17 cellular contexts compared by ENCODE assay signal in the genomic region with DNA sequence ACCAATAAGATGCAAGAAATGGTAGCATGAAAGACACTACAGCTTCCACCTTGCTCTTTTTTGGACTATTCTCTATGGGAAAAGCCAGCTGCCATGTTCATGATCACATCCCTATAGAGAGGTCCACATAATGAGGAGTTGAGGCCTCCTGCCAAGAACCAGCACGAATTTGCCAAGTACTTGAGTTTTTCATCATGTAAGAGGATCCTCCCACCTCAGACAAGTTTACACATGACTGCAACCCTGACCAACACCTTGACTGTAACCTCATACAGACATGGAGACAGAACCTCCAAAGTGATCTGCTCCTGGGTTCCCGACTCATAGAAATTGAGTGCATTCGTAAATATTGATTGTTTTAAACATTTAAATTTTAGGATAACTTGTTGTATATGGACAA.
"Had no signal": no experiment of that assay in that cellular context is flagged by ENCODE, and none has a peak within 500 bp of the region (broad histone marks: within the 10 kb centered on the region; RNA-seq: fewer than 3 reads in every experiment).

No MANE protein-coding gene starts in this region.

- H3K27me3 Mint-ChIP-seq: activated CD8-positive, alpha-beta T cell treated with anti-CD3 and anti-CD28 coated beads for 36 hours; activated naive CD8-positive, alpha-beta T cell; central memory CD8-positive, alpha-beta T cell had no signal

- H3K4me1 Mint-ChIP-seq: central memory CD8-positive, alpha-beta T cell; neural crest cell had no signal

- H3K4me3 Mint-ChIP-seq: activated CD8-positive, alpha-beta T cell treated with anti-CD3 and anti-CD28 coated beads for 36 hours; activated naive CD8-positive, alpha-beta T cell; activated T-cell treated with anti-CD3 and anti-CD28 coated beads, Interleukin-2, amount 50 U/mL, for 4 hours; central memory CD8-positive, alpha-beta T cell; neural crest cell had no signal

- H3K27me3 ChIP-seq: gastrocnemius medialis, right lobe of liver, spleen, stomach had no signal

- H3K9me3 Mint-ChIP-seq: activated CD8-positive, alpha-beta T cell treated with anti-CD3 and anti-CD28 coated beads for 36 hours; activated T-cell treated with anti-CD3 and anti-CD28 coated beads, Interleukin-2, amount 50 U/mL, for 4 hours; central memory CD8-positive, alpha-beta T cell had no signal

- H3K27ac Mint-ChIP-seq: activated CD8-positive, alpha-beta T cell treated with anti-CD3 and anti-CD28 coated beads for 36 hours had no signal

- H3K9me3 ChIP-seq: gastrocnemius medialis, heart left ventricle, right lobe of liver, spleen, stomach, thoracic aorta had no signal

- DNase-seq: activated CD4-positive, alpha-beta T cell treated with anti-CD3 and anti-CD28 coated beads for 4 hours; activated CD8-positive, alpha-beta T cell treated with anti-CD3 and anti-CD28 coated beads for 36 hours; activated effector memory CD4-positive, alpha-beta T cell treated with anti-CD3 and anti-CD28 coated beads, Interleukin-2, amount 50 U/mL, for 16 hours; activated T-cell treated with anti-CD3 and anti-CD28 coated beads, Interleukin-2, amount 50 U/mL, for 4 hours; amniotic stem cell; gastrocnemius medialis; heart left ventricle; left cardiac atrium; right lobe of liver; spleen; stomach had no signal

- H3K36me3 ChIP-seq: gastrocnemius medialis, heart left ventricle, right lobe of liver, spleen, stomach, thoracic aorta had no signal

- ATAC-seq: gastrocnemius medialis, heart left ventricle, left cardiac atrium, right lobe of liver had no signal

- H3K4me1 ChIP-seq: gastrocnemius medialis, heart left ventricle, right lobe of liver, spleen, stomach had no signal

- H3K4me3 ChIP-seq: coronary artery, gastrocnemius medialis, heart left ventricle, lung, right lobe of liver, spleen, stomach, thoracic aorta had no signal

- H3K27ac ChIP-seq: coronary artery, gastrocnemius medialis, heart left ventricle, right lobe of liver, spleen, stomach, thoracic aorta had no signal
